ENCODE assay signal across 1 cellular context in the genomic region with DNA sequence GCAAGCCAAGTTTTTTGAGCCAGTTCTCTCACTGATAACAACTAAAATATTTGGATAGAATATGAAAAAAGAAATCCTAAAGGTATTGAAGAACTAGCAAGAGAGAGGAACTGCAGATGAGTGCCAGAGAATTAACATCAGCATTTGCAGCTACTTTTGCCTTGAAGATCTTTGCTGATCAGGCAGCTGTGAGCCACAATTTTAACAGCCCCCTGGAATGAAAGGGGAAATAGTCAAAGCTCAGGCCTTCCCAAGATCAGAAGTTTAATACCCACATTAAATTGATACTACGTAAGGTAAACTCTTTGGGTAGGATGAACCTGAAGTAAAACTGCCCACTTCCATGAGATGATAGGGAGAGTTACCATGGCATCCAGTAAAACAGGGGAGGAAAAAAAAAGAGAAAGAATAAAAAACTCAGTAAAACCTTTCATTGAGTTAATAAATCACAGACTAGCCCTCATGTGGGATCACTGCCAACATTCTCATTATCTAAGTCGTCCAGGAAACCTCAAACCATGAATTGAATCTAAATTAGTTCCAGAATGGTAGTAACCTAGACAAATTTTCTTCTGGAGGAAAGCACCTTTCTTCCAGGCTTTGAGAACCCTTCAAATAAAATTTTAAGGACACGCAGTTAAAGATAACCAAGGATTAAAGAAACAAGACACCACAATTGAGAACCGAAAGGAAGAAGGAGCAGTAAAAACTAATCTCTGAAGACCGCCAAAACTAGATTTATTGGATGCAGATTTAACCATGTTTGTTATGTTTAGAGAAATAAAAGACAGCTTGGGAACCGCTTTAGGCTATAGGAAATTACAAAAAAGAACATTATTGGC.
TF ChIP-seq lines count a peak whose summit lies in the region.

No MANE protein-coding gene starts in this region.

TF ChIP-seq in K562, 482 proteins besides CTCF, POLR2A, EP300 and RAD21 (continued from another document):
- TF ChIP-seq, protein P1, sequence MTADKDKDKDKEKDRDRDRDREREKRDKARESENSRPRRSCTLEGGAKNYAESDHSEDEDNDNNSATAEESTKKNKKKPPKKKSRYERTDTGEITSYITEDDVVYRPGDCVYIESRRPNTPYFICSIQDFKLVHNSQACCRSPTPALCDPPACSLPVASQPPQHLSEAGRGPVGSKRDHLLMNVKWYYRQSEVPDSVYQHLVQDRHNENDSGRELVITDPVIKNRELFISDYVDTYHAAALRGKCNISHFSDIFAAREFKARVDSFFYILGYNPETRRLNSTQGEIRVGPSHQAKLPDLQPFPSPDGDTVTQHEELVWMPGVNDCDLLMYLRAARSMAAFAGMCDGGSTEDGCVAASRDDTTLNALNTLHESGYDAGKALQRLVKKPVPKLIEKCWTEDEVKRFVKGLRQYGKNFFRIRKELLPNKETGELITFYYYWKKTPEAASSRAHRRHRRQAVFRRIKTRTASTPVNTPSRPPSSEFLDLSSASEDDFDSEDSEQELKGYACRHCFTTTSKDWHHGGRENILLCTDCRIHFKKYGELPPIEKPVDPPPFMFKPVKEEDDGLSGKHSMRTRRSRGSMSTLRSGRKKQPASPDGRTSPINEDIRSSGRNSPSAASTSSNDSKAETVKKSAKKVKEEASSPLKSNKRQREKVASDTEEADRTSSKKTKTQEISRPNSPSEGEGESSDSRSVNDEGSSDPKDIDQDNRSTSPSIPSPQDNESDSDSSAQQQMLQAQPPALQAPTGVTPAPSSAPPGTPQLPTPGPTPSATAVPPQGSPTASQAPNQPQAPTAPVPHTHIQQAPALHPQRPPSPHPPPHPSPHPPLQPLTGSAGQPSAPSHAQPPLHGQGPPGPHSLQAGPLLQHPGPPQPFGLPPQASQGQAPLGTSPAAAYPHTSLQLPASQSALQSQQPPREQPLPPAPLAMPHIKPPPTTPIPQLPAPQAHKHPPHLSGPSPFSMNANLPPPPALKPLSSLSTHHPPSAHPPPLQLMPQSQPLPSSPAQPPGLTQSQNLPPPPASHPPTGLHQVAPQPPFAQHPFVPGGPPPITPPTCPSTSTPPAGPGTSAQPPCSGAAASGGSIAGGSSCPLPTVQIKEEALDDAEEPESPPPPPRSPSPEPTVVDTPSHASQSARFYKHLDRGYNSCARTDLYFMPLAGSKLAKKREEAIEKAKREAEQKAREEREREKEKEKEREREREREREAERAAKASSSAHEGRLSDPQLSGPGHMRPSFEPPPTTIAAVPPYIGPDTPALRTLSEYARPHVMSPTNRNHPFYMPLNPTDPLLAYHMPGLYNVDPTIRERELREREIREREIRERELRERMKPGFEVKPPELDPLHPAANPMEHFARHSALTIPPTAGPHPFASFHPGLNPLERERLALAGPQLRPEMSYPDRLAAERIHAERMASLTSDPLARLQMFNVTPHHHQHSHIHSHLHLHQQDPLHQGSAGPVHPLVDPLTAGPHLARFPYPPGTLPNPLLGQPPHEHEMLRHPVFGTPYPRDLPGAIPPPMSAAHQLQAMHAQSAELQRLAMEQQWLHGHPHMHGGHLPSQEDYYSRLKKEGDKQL (CRISPR knock-in tag; IDR thresholded peaks at IDR 0.05; ENCODE audit: borderline replicate concordance), result no peak
- TF ChIP-seq, protein P2, sequence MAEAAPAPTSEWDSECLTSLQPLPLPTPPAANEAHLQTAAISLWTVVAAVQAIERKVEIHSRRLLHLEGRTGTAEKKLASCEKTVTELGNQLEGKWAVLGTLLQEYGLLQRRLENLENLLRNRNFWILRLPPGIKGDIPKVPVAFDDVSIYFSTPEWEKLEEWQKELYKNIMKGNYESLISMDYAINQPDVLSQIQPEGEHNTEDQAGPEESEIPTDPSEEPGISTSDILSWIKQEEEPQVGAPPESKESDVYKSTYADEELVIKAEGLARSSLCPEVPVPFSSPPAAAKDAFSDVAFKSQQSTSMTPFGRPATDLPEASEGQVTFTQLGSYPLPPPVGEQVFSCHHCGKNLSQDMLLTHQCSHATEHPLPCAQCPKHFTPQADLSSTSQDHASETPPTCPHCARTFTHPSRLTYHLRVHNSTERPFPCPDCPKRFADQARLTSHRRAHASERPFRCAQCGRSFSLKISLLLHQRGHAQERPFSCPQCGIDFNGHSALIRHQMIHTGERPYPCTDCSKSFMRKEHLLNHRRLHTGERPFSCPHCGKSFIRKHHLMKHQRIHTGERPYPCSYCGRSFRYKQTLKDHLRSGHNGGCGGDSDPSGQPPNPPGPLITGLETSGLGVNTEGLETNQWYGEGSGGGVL (CRISPR knock-in tag; IDR thresholded peaks at IDR 0.05), result no peak
- no peak for TF ChIP-seq ZNF76 (CRISPR knock-in tag; IDR thresholded peaks at IDR 0.05; ENCODE audit: borderline replicate concordance)
- no peak for TF ChIP-seq PHB2 (IDR thresholded peaks at IDR 0.05; ENCODE audit: low read depth)
- no peak for TF ChIP-seq ZNF79 (CRISPR knock-in tag; IDR thresholded peaks at IDR 0.05; ENCODE audit: low read depth)
- no peak for TF ChIP-seq SNRNP70 (optimal IDR thresholded peaks at IDR 0.05; ENCODE audit: low read depth, low read length)
- TF ChIP-seq NFIC (IDR thresholded peaks at IDR 0.05), result peak; percentile 88
- no peak for TF ChIP-seq SUPT5H (IDR thresholded peaks at IDR 0.05)
- no peak for TF ChIP-seq POLR3A (IDR thresholded peaks at IDR 0.05; ENCODE audit: borderline replicate concordance, extremely low read depth, insufficient read depth, insufficient read length)
- no peak for TF ChIP-seq IFI16 (CRISPR knock-in tag; IDR thresholded peaks at IDR 0.05)
- no peak for TF ChIP-seq ZNF224 (CRISPR knock-in tag; IDR thresholded peaks at IDR 0.05)
- TF ChIP-seq KDM5B (IDR thresholded peaks at IDR 0.05; ENCODE audit: insufficient replicate concordance, low read depth, low read length), result no peak
- 0 out of 2 replicates have a peak, but pooled peaks have one; percentile 17 for TF ChIP-seq FOSL1 (tag; conservative IDR thresholded peaks at IDR 0.05)
- TF ChIP-seq, protein P3, sequence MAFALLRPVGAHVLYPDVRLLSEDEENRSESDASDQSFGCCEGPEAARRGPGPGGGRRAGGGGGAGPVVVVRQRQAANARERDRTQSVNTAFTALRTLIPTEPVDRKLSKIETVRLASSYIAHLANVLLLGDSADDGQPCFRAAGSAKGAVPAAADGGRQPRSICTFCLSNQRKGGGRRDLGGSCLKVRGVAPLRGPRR (CRISPR knock-in tag; IDR thresholded peaks at IDR 0.05), result no peak
- TF ChIP-seq, protein P4, sequence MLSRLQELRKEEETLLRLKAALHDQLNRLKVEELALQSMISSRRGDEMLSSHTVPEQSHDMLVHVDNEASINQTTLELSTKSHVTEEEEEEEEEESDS (CRISPR knock-in tag; IDR thresholded peaks at IDR 0.05), result no peak
- peak; percentile 25; the same call in 1 of the 2 replicates for TF ChIP-seq ZNF384 (IDR thresholded peaks at IDR 0.05; ENCODE audit: low read depth, low read length)
- no peak for TF ChIP-seq FOXK2 (conservative IDR thresholded peaks at IDR 0.05 in 1 of 2, IDR thresholded peaks at IDR 0.05 in 1 of 2; ENCODE audit: low read depth in 2 of 2)
- TF ChIP-seq CREB1 (IDR thresholded peaks at IDR 0.05), result no peak
- no peak for TF ChIP-seq CREB1 (CRISPR knock-in tag; IDR thresholded peaks at IDR 0.05)
- no peak for TF ChIP-seq ZNF551 (CRISPR knock-in tag; IDR thresholded peaks at IDR 0.05)
- TF ChIP-seq, protein P5, sequence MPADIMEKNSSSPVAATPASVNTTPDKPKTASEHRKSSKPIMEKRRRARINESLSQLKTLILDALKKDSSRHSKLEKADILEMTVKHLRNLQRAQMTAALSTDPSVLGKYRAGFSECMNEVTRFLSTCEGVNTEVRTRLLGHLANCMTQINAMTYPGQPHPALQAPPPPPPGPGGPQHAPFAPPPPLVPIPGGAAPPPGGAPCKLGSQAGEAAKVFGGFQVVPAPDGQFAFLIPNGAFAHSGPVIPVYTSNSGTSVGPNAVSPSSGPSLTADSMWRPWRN (IDR thresholded peaks at IDR 0.05; ENCODE audit: low read depth), result no peak
- no peak for TF ChIP-seq SRSF3 (IDR thresholded peaks at IDR 0.05; ENCODE audit: insufficient read depth, low read length)
- no peak for TF ChIP-seq RBM17 (IDR thresholded peaks at IDR 0.05; ENCODE audit: borderline replicate concordance, low read depth, low read length)
- TF ChIP-seq POLR2B (IDR thresholded peaks at IDR 0.05; ENCODE audit: low read depth, partially characterized antibody), result no peak
- TF ChIP-seq FUS (optimal IDR thresholded peaks at IDR 0.05; ENCODE audit: low read depth, low read length), result no peak
- TF ChIP-seq, protein P6, sequence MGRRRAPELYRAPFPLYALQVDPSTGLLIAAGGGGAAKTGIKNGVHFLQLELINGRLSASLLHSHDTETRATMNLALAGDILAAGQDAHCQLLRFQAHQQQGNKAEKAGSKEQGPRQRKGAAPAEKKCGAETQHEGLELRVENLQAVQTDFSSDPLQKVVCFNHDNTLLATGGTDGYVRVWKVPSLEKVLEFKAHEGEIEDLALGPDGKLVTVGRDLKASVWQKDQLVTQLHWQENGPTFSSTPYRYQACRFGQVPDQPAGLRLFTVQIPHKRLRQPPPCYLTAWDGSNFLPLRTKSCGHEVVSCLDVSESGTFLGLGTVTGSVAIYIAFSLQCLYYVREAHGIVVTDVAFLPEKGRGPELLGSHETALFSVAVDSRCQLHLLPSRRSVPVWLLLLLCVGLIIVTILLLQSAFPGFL (CRISPR knock-in tag; IDR thresholded peaks at IDR 0.05), result no peak
- no peak for TF ChIP-seq ZC3H4 (CRISPR knock-in tag; IDR thresholded peaks at IDR 0.05; ENCODE audit: borderline replicate concordance)
- TF ChIP-seq ZNF354B (CRISPR knock-in tag; IDR thresholded peaks at IDR 0.05), result no peak
- no peak for TF ChIP-seq CEBPG (CRISPR knock-in tag; IDR thresholded peaks at IDR 0.05)
- no peak for TF ChIP-seq CEBPG (tag; conservative IDR thresholded peaks at IDR 0.05 in 1 of 2, IDR thresholded peaks at IDR 0.05 in 1 of 2)
- TF ChIP-seq ARID1B (IDR thresholded peaks at IDR 0.05), result peak; percentile 56; the same call in 1 of the 2 replicates
- no peak for TF ChIP-seq KLF1 (tag; IDR thresholded peaks at IDR 0.05)
- TF ChIP-seq ZBTB8A (IDR thresholded peaks at IDR 0.05; ENCODE audit: partially characterized antibody), result no peak
- TF ChIP-seq ARNT (IDR thresholded peaks at IDR 0.05), result peak in 1 of 2 experiments; percentile 80; a peak in 2 of 4 replicates
- TF ChIP-seq, protein P7, sequence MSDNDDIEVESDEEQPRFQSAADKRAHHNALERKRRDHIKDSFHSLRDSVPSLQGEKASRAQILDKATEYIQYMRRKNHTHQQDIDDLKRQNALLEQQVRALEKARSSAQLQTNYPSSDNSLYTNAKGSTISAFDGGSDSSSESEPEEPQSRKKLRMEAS (CRISPR knock-in tag; IDR thresholded peaks at IDR 0.05), result no peak
- no peak for TF ChIP-seq ZNF134 (CRISPR knock-in tag; conservative IDR thresholded peaks at IDR 0.05)
- no peak for TF ChIP-seq XRCC4 (IDR thresholded peaks at IDR 0.05; ENCODE audit: extremely low read depth, insufficient read depth, insufficient read length)
- TF ChIP-seq ELF4 (CRISPR knock-in tag; IDR thresholded peaks at IDR 0.05), result no peak
- TF ChIP-seq PYGO2 (tag; IDR thresholded peaks at IDR 0.05), result no peak
- TF ChIP-seq, protein P8, sequence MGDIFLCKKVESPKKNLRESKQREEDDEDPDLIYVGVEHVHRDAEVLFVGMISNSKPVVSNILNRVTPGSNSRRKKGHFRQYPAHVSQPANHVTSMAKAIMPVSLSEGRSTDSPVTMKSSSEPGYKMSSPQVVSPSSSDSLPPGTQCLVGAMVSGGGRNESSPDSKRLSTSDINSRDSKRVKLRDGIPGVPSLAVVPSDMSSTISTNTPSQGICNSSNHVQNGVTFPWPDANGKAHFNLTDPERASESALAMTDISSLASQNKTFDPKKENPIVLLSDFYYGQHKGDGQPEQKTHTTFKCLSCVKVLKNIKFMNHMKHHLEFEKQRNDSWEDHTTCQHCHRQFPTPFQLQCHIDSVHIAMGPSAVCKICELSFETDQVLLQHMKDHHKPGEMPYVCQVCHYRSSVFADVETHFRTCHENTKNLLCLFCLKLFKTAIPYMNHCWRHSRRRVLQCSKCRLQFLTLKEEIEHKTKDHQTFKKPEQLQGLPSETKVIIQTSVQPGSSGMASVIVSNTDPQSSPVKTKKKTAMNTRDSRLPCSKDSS (IDR thresholded peaks at IDR 0.05; ENCODE audit: low read depth, partially characterized antibody), result no peak
- TF ChIP-seq ZNF324 (CRISPR knock-in tag; IDR thresholded peaks at IDR 0.05), result no peak
- TF ChIP-seq, protein P9, sequence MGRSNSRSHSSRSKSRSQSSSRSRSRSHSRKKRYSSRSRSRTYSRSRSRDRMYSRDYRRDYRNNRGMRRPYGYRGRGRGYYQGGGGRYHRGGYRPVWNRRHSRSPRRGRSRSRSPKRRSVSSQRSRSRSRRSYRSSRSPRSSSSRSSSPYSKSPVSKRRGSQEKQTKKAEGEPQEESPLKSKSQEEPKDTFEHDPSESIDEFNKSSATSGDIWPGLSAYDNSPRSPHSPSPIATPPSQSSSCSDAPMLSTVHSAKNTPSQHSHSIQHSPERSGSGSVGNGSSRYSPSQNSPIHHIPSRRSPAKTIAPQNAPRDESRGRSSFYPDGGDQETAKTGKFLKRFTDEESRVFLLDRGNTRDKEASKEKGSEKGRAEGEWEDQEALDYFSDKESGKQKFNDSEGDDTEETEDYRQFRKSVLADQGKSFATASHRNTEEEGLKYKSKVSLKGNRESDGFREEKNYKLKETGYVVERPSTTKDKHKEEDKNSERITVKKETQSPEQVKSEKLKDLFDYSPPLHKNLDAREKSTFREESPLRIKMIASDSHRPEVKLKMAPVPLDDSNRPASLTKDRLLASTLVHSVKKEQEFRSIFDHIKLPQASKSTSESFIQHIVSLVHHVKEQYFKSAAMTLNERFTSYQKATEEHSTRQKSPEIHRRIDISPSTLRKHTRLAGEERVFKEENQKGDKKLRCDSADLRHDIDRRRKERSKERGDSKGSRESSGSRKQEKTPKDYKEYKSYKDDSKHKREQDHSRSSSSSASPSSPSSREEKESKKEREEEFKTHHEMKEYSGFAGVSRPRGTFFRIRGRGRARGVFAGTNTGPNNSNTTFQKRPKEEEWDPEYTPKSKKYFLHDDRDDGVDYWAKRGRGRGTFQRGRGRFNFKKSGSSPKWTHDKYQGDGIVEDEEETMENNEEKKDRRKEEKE (IDR thresholded peaks at IDR 0.05; ENCODE audit: borderline replicate concordance in 1 of 2, control insufficient read depth in 1 of 2, low read depth in 2 of 2, low read length in 1 of 2), result no peak
- TF ChIP-seq HCFC1 (IDR thresholded peaks at IDR 0.05; ENCODE audit: low read depth, low read length), result no peak
- no peak for TF ChIP-seq ZC3H11A (IDR thresholded peaks at IDR 0.05; ENCODE audit: low read depth, low read length)
- no peak for TF ChIP-seq TSC22D4 (tag; IDR thresholded peaks at IDR 0.05)
- TF ChIP-seq CHD1 (IDR thresholded peaks at IDR 0.05; ENCODE audit: low read length), result no peak
- TF ChIP-seq ZNF445 (CRISPR knock-in tag; IDR thresholded peaks at IDR 0.05; ENCODE audit: low read depth), result no peak
- TF ChIP-seq SREBF2 (CRISPR knock-in tag; IDR thresholded peaks at IDR 0.05), result no peak
- TF ChIP-seq, protein P10, sequence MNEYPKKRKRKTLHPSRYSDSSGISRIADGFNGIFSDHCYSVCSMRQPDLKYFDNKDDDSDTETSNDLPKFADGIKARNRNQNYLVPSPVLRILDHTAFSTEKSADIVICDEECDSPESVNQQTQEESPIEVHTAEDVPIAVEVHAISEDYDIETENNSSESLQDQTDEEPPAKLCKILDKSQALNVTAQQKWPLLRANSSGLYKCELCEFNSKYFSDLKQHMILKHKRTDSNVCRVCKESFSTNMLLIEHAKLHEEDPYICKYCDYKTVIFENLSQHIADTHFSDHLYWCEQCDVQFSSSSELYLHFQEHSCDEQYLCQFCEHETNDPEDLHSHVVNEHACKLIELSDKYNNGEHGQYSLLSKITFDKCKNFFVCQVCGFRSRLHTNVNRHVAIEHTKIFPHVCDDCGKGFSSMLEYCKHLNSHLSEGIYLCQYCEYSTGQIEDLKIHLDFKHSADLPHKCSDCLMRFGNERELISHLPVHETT (CRISPR knock-in tag; conservative IDR thresholded peaks at IDR 0.05 in 1 of 2, IDR thresholded peaks at IDR 0.05 in 1 of 2), result no peak
